ENCODE assay signal across 8 cellular contexts in the genomic region with DNA sequence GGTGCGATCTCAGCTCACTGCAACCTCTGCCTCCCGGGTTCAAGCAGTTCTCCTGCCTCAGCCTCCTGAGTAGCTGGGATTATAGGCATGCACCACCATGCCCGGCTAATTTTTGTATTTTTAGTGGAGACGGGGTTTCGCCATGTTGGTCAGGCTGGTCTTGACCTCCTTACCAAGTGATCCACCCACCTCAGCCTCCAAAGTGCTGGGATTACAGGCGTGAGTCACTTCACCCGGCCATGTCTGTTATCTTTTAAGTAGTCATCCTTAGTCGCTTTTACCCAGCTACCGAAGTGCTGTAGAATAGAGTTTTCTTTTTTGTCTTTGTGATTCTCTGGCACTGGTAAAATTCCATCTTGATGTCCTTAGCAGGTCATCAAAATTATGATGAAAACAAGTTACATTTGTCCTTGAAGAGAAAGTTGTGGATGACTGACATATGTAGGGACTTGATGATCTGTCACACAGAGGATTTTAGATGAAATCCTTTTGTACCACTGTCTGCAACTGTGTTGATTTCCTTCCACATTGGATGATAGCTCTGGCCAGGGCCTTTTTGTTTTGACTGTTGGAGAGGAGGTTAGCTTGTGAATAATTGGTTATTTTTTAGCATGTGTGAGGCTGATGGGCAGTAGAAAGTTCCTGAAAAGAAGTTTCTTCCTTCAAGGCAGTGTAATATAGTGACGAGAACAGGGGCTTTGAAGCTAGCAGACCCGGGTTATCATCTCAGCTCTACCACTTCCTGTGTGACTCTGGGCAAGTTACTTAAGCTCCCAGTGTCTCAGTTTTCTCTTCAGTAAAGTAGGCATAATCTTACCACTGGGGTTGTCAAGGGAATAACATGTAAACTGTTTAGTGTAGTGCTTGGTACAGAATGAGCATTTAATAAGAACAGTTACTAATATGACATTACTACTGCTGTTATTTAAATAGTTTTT. TPM values are rescaled to one million over a fixed set of nuclear protein-coding genes. Genes with fewer than 3 reads are reported as not detected.
DNase-seq lines count a peak whose midpoint lies in the region; ATAC-seq and TF ChIP-seq lines count a peak whose summit lies in the region.

No MANE protein-coding gene starts in this region.

- no peaks in the 10 kb centered on the region for H3K27me3 Mint-ChIP-seq in CD4-positive, alpha-beta T cell
- no peaks in the 10 kb centered on the region for H3K27me3 Mint-ChIP-seq in T-helper 2 cell treated with Interferon-gamma antibody and Interleukin-4, amounts not matched to agents 5 μg/mL and 100 μg/mL, for 36 hours (ENCODE audit: low read depth)

- H3K27me3 ChIP-seq in CD4-positive, alpha-beta T cell (ENCODE audit: control insufficient read depth, insufficient read depth, low read length): no peaks in the 10 kb centered on the region

- peak in 3 of 10 experiments; percentile 8 to 22 (median 9) for DNase-seq in CD4-positive, alpha-beta T cell
- peak; percentile 21 for DNase-seq in T-helper 2 cell treated with Interferon-gamma antibody and Interleukin-4, amounts not matched to agents 5 μg/mL and 100 μg/mL, for 36 hours (ENCODE audit: low spot score)
- peak; percentile 57 to 65 for DNase-seq in foreskin fibroblast
- no peak for DNase-seq in NCI-H187 (lab: John Stamatoyannopoulos, UW)
- no peak for DNase-seq in SHP77 (lab: John Stamatoyannopoulos, UW)
- no peak for DNase-seq in NCI-H2227 treated with DMSO at 0.1 percent for 48 hours (lab: John Stamatoyannopoulos, UW)
- DNase-seq in COLO668 (lab: John Stamatoyannopoulos, UW; ENCODE audit: unreplicated experiment): no peak

- no peaks in the 10 kb centered on the region for H3K9me3 ChIP-seq in CD4-positive, alpha-beta T cell (ENCODE audit: control insufficient read depth, low read length)

- POLR2A ChIA-PET in CD4-positive, alpha-beta T cell (lab: Charles Lee): interaction anchor here (0.6 to 2.2 kb wide), 6 partner anchors 9 to 31 kb away, joined by 3 to 44 read pairs (median 3); partner anchors contain the start of gene ATG7

- peak overlapping the region; percentile 30 for H3K4me3 Mint-ChIP-seq in CD4-positive, alpha-beta T cell
- H3K4me3 Mint-ChIP-seq in T-helper 2 cell treated with Interferon-gamma antibody and Interleukin-4, amounts not matched to agents 5 μg/mL and 100 μg/mL, for 36 hours: peak overlapping the region; percentile 69

- H3K9me3 Mint-ChIP-seq in CD4-positive, alpha-beta T cell: no peaks in the 10 kb centered on the region
- no peaks in the 10 kb centered on the region for H3K9me3 Mint-ChIP-seq in T-helper 2 cell treated with Interferon-gamma antibody and Interleukin-4, amounts not matched to agents 5 μg/mL and 100 μg/mL, for 36 hours

- intact Hi-C loops in CD4-positive, alpha-beta T cell (cut with DNase I, micrococcal nuclease): loop anchor here in 1 of 2 experiments (2.0 kb wide), 1 partner anchor 54 kb away; no protein-coding TSS in a partner anchor

- peak; percentile 91 for ATAC-seq in CD4-positive, alpha-beta T cell (ENCODE audit: poor library complexity)
- ATAC-seq in GM21381 (IDR thresholded peaks at IDR 0.05; ENCODE audit: unreplicated experiment): peak; percentile 58

- H3K36me3 Mint-ChIP-seq in CD4-positive, alpha-beta T cell (ENCODE audit: low read depth): peaks cover 11% of the 10 kb centered on the region
- peaks cover 26% of the 10 kb centered on the region for H3K36me3 Mint-ChIP-seq in T-helper 2 cell treated with Interferon-gamma antibody and Interleukin-4, amounts not matched to agents 5 μg/mL and 100 μg/mL, for 36 hours (ENCODE audit: low read depth)

- TF ChIP-seq CTCF in CD4-positive, alpha-beta T cell (IDR thresholded peaks at IDR 0.05): no peak
- TF ChIP-seq CTCF in foreskin fibroblast (IDR thresholded peaks at IDR 0.05; ENCODE audit: low read depth, low read length): no peak

- peaks cover 62% of the 10 kb centered on the region for H3K4me1 Mint-ChIP-seq in CD4-positive, alpha-beta T cell (ENCODE audit: low read depth)
- H3K4me1 Mint-ChIP-seq in T-helper 2 cell treated with Interferon-gamma antibody and Interleukin-4, amounts not matched to agents 5 μg/mL and 100 μg/mL, for 36 hours (ENCODE audit: low read depth): peaks cover 50% of the 10 kb centered on the region

- CTCF ChIA-PET in CD4-positive, alpha-beta T cell (lab: Charles Lee): interaction anchor here (0.8 to 1.6 kb wide), 3 partner anchors 12 to 19 kb away, joined by 3 to 5 read pairs (median 4); partner anchors contain the start of gene ATG7

- peak overlapping the region; percentile 88 for H3K27ac Mint-ChIP-seq in CD4-positive, alpha-beta T cell
- H3K27ac Mint-ChIP-seq in T-helper 2 cell treated with Interferon-gamma antibody and Interleukin-4, amounts not matched to agents 5 μg/mL and 100 μg/mL, for 36 hours: peak overlapping the region; percentile 96

- H3K4me3 ChIP-seq in foreskin fibroblast (ENCODE audit: low read depth in 1 of 2, low read length in 2 of 2): no peak overlapping the region

- peak overlapping the region; percentile 42 for H3K27ac ChIP-seq in CD4-positive, alpha-beta T cell (ENCODE audit: low read depth, low read length)

RNA-seq across cellular contexts. Expression of gene ATG7, which starts 18.8 kb away (rescaled TPM):
- 10 to 100 TPM; 21.4 to 25.7 TPM for total RNA-seq in CD4-positive, alpha-beta T cell

Comparison
In these comparisons a context has a peak if more than half of its experiments do, and no peak if none do; other contexts are left out.
1. DNase-seq: peak in T-helper 2 cell treated with Interferon-gamma antibody and Interleukin-4, amounts not matched to agents 5 μg/mL and 100 μg/mL, for 36 hours (single experiment) and foreskin fibroblast (2 of 2); none in NCI-H187 (0 of 2), SHP77 (0 of 2), NCI-H2227 treated with DMSO at 0.1 percent for 48 hours (single experiment) and COLO668 (single experiment).